In genomic region chr2:192546566-192546965, GRCh38 we compare ENCODE assay signal across 1 cellular context.
TF ChIP-seq lines count a peak whose summit lies in the region.

No MANE protein-coding gene starts in this region.

TF ChIP-seq in GM12878, 131 proteins besides CTCF, POLR2A, EP300 and RAD21 (continued from another document):
- TF ChIP-seq REST (IDR thresholded peaks at IDR 0.05; ENCODE audit: low read depth, low read length), result no peak
